ENCODE assay signal across 9 cellular contexts in the genomic region with DNA sequence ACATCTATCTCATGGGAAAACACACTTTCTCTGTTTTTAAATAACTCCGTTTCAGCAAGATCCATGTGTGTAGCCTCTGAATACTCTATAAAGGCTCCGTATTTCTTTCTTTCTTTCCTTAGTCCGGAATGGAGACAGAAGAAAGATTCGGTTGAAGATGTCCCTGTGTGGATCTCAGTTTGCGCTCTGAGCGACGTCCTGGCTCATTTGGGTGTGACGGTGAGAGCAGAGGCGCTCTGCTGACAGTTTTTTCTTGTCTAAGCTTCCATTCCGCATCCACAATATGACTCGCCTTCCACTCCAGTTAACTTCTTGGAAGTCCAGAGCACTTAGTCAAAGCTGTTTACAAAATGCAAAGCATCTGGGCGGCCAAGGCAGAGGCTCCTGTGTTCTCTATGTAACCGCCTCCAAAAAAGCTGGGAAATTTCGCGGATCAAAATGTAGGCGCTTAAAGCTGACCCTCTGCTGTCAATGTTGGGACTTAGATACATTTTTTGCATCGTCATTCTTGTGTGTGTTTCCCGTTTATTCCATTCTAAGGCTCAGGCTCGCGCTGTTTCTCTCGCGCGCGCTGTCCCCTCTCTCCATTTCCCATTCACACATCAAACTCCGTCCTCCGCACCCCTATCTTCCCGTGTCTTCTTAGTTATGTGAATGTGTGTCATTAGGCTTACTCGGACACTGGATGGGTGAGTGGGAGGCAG. TPM values are rescaled to one million over a fixed set of nuclear protein-coding genes. Genes with fewer than 3 reads are reported as not detected.
A peak's percentile ranks its signal among the peaks of the same experiment; 100 is the strongest.
DNase-seq lines count a peak whose midpoint lies in the region; ATAC-seq, FAIRE-seq and TF ChIP-seq lines count a peak whose summit lies in the region.
"Had no signal": no experiment of that assay in that cellular context is flagged by ENCODE, and none has a peak within 500 bp of the region (broad histone marks: within the 10 kb centered on the region; RNA-seq: fewer than 3 reads in every experiment).

No MANE protein-coding gene starts in this region.

- H3K9me3 Mint-ChIP-seq in neural crest cell, result no peaks in the 10 kb centered on the region

- H3K4me1 Mint-ChIP-seq in neural crest cell, result peaks cover 57% of the 10 kb centered on the region

- H3K4me3 Mint-ChIP-seq in neural crest cell, result peak overlapping the region; percentile 94

- TF ChIP-seq CTCF in neural crest cell (conservative IDR thresholded peaks at IDR 0.05), result peak; percentile 8

- peak overlapping the region; percentile 75 for H3K27ac Mint-ChIP-seq in neural crest cell (ENCODE audit: unreplicated experiment)

- DNase-seq in AG08395 (ENCODE audit: low spot score) (peak; percentile 40), RCC 7860 (ENCODE audit: low spot score) (peak; percentile 13), fibroblast of gingiva (ENCODE audit: low read depth) (peak; percentile 75), neural crest cell (ENCODE audit: low read depth, low spot score) (peak; percentile 5), KG1 (lab: John Stamatoyannopoulos, UW) (no peak), D341Med (ENCODE audit: low spot score) (no peak), MV-4-11 (lab: John Stamatoyannopoulos, UW) (no peak)
- DNase-seq: activated T-cell treated with anti-CD3 and anti-CD28 coated beads, Interleukin-2, amount 50 U/mL, for 1 hour had no signal

- no peaks in the 10 kb centered on the region for H3K36me3 Mint-ChIP-seq in neural crest cell (ENCODE audit: low read depth)

- peaks cover 60% of the 10 kb centered on the region for H3K27me3 Mint-ChIP-seq in neural crest cell (ENCODE audit: low read depth)

- no peak for ATAC-seq in HG03439 (IDR thresholded peaks at IDR 0.05; ENCODE audit: unreplicated experiment)

- FAIRE-seq in RCC 7860 (lab: Jason Lieb, UNC), result no peak

RNA-seq across cellular contexts. Expression of gene FLRT2, which starts 0.9 kb away (rescaled TPM):
- total RNA-seq in neural crest cell, result 13.5 and 14.9 TPM in 2 replicates

Comparison
In these comparisons a context has a peak if more than half of its experiments do, and no peak if none do; other contexts are left out.
1. DNase-seq: peak in AG08395 (single experiment), RCC 7860 (single experiment), fibroblast of gingiva (single experiment) and neural crest cell (single experiment); none in KG1 (single experiment), D341Med (single experiment) and MV-4-11 (single experiment).